In genomic region chr13:25371608-25372274, GRCh38 we compare ENCODE assay signal across 9 cellular contexts. TPM values are rescaled to one million over a fixed set of nuclear protein-coding genes. Genes with fewer than 3 reads are reported as not detected.
DNase-seq lines count a peak whose midpoint lies in the region; ATAC-seq, FAIRE-seq and TF ChIP-seq lines count a peak whose summit lies in the region.
"Had no signal": no experiment of that assay in that cellular context is flagged by ENCODE, and none has a peak within 500 bp of the region (broad histone marks: within the 10 kb centered on the region; RNA-seq: fewer than 3 reads in every experiment).

TSS of gene ATP8A2 (plus strand) at chr13:25371974. CDS start at chr13:25372213, 239 bp downstream.

- H4K5ac ChIP-seq in H9 (ENCODE audit: insufficient read length, low read depth, low read length) (no peak within 1 kb of the TSS), mesendoderm (ENCODE audit: low read length) (no peak within 1 kb of the TSS)

- H3K14ac ChIP-seq in H9 (ENCODE audit: insufficient read depth, low read length): no peak within 1 kb of the TSS

- H2BK5ac ChIP-seq in H9 (ENCODE audit: insufficient read length, low read length) (no peak within 1 kb of the TSS), mesendoderm (ENCODE audit: low read length) (no peak within 1 kb of the TSS)

- H2BK12ac ChIP-seq in H9 (ENCODE audit: insufficient read length, low read depth, low read length): no peak within 1 kb of the TSS

- RAD21 ChIA-PET in GM12878 (lab: Charles Lee; ENCODE audit: unreplicated experiment): no interaction called here

- H3T11ph ChIP-seq in H9 (ENCODE audit: low read length): no peak within 1 kb of the TSS

- H3K79me2 ChIP-seq in H9 (ENCODE audit: insufficient read depth, low read length) (no peaks in the 10 kb centered on the region), GM12878 (ENCODE audit: control insufficient read depth, insufficient read depth, low read length) (no peaks in the 10 kb centered on the region), mesendoderm (ENCODE audit: control insufficient read depth, insufficient read depth, low read length) (no peaks in the 10 kb centered on the region)

- SMC1A ChIA-PET in GM12878 (lab: Charles Lee; ENCODE audit: uncharacterized antibody, unreplicated experiment): no interaction called here

- H3K27me3 ChIP-seq in H9 (ENCODE audit: insufficient read depth, low read length) (peaks cover 6% of the 10 kb centered on the region; the same call in 1 of the 2 replicates), GM12878 (replicated peaks in 1 of 2; ENCODE audit: control insufficient read depth in 2 of 2, insufficient read depth in 2 of 2, low read length in 1 of 2) (peaks cover 8 to 10% of the 10 kb centered on the region in 2 experiments; a peak in 3 of 4 replicates), mesendoderm (ENCODE audit: insufficient read depth, low read length, poor library complexity) (peaks cover 9% of the 10 kb centered on the region)

- no peak within 1 kb of the TSS for H4K91ac ChIP-seq in H9 (ENCODE audit: insufficient read length, low read depth, low read length)

- no peak within 1 kb of the TSS for H2BK120ac ChIP-seq in H9 (ENCODE audit: low read depth, low read length, poor library complexity, severe bottlenecking)
- no peak within 1 kb of the TSS for H2BK120ac ChIP-seq in mesendoderm (ENCODE audit: low read depth, low read length)

- H3K9me3 Mint-ChIP-seq in H9: peaks cover 0 to 2% of the 10 kb centered on the region in 2 experiments; a peak in 2 of 5 replicates

- H3K36me3 ChIP-seq in GM12878 (ENCODE audit: control insufficient read depth in 2 of 2, insufficient read depth in 2 of 2, low read length in 1 of 2): no peaks in the 10 kb centered on the region
- H3K36me3 ChIP-seq in mesendoderm (ENCODE audit: control insufficient read depth, insufficient read depth, low read length): no peaks in the 10 kb centered on the region

- no peak within 1 kb of the TSS for H3K56ac ChIP-seq in H9 (ENCODE audit: insufficient read length, low read depth, low read length)
- peak within 1 kb of the TSS; percentile 78 for H3K56ac ChIP-seq in mesendoderm (ENCODE audit: low read length)

- no peak for FAIRE-seq in GM12878 (lab: Jason Lieb, UNC)

- no peak for TF ChIP-seq RAD21 in GM12878 (IDR thresholded peaks at IDR 0.05; ENCODE audit: insufficient read depth, low read depth, low read length)

- intact Hi-C loops in GM12878 (cut with micrococcal nuclease; ENCODE audit: unreplicated experiment): loop anchor here (10.0 kb wide), 1 partner anchor 137 kb away; no protein-coding TSS in a partner anchor

- peak; percentile 40 for DNase-seq in H9
- DNase-seq in GM12878 (ENCODE audit: low read depth, low spot score): no peak
- DNase-seq in mesendoderm: peak; percentile 8
- DNase-seq in GM19240 (ENCODE audit: insufficient read length, low spot score): no peak
- DNase-seq in medulla oblongata (ENCODE audit: extremely low spot score): no peak
- DNase-seq: cortex of kidney had no signal

- no CpG with 5 or more reads among the region's 64 CpGs for WGBS in H9 (ENCODE audit: extremely low coverage, insufficient read length, low lambda C conversion rate)
- WGBS in GM12878 (ENCODE audit: insufficient coverage, insufficient replicate concordance, low lambda C conversion rate, missing lambda C conversion rate): 12% methylated on average over 28 of the region's 64 CpGs
- no CpG with 5 or more reads among the region's 64 CpGs for WGBS in mesendoderm (ENCODE audit: extremely low coverage, insufficient coverage, low lambda C conversion rate)

- H2BK15ac ChIP-seq in H9 (ENCODE audit: low read depth, low read length) (no peak within 1 kb of the TSS), mesendoderm (replicated peaks; ENCODE audit: low read depth) (no peak within 1 kb of the TSS)

- H3K4me2 ChIP-seq in H9 (ENCODE audit: insufficient read depth, insufficient read length, low read length): peak within 1 kb of the TSS; percentile 63
- no peak within 1 kb of the TSS for H3K4me2 ChIP-seq in GM12878 (ENCODE audit: control insufficient read depth, insufficient read depth)
- peak within 1 kb of the TSS; percentile 60 for H3K4me2 ChIP-seq in mesendoderm (ENCODE audit: low read length)

- no peak within 1 kb of the TSS for H2BK20ac ChIP-seq in H9 (ENCODE audit: low read depth, low read length, poor library complexity, severe bottlenecking)

- no peak within 1 kb of the TSS for H3K27ac Mint-ChIP-seq in H9

- H3K4me3 ChIP-seq in GM12878: no peak within 1 kb of the TSS
- peak within 1 kb of the TSS; percentile 29 for H3K4me3 ChIP-seq in mesendoderm (ENCODE audit: low read length)

- no peak within 1 kb of the TSS for H3K18ac ChIP-seq in H9 (ENCODE audit: insufficient read length, low read depth, low read length)
- no peak within 1 kb of the TSS for H3K18ac ChIP-seq in mesendoderm (ENCODE audit: low read length)

- no TSS peak for BruUV-seq in GM12878 (replicated peaks; lab: Mats Ljungman, UMichigan)

- H3K79me1 ChIP-seq in H9 (ENCODE audit: insufficient read depth, low read depth, low read length, poor library complexity, severe bottlenecking): no peaks in the 10 kb centered on the region
- H3K79me1 ChIP-seq in mesendoderm (ENCODE audit: low read length): no peaks in the 10 kb centered on the region

- H4K8ac ChIP-seq in H9 (replicated peaks; ENCODE audit: insufficient read length, low read depth, low read length): no peak within 1 kb of the TSS
- H4K8ac ChIP-seq in mesendoderm (ENCODE audit: low read depth, low read length): no peak within 1 kb of the TSS

- ATAC-seq in GM12878 (no peak; the same call in 2 of the 3 replicates), GM21737 (IDR thresholded peaks at IDR 0.05; ENCODE audit: unreplicated experiment) (no peak), GM18502 (IDR thresholded peaks at IDR 0.05; ENCODE audit: poor library complexity, unreplicated experiment) (no peak)

- CTCF ChIA-PET in GM12878 (lab: Yijun Ruan, JAX): no interaction called here

- H3K4me3 Mint-ChIP-seq in H9: peak within 1 kb of the TSS; percentile 77 to 91

- H3K27me3 Mint-ChIP-seq in H9 (ENCODE audit: low read depth): peaks cover 63% of the 10 kb centered on the region

- no peaks in the 10 kb centered on the region; a peak in 1 of 7 replicates for H3K36me3 Mint-ChIP-seq in H9 (ENCODE audit: insufficient read depth in 1 of 3, low read depth in 3 of 3)

- no peak within 1 kb of the TSS for H3K9ac ChIP-seq in H9 (ENCODE audit: extremely low read depth, insufficient read length, low read length)
- no peak within 1 kb of the TSS for H3K9ac ChIP-seq in GM12878 (ENCODE audit: control insufficient read depth, insufficient read depth, low read length)
- peak within 1 kb of the TSS; percentile 41 for H3K9ac ChIP-seq in mesendoderm (ENCODE audit: low read length)

- TF ChIP-seq CTCF in 22Rv1 (IDR thresholded peaks at IDR 0.05): peak; percentile 7; the same call in 1 of the 2 replicates
- TF ChIP-seq CTCF in H9 (conservative IDR thresholded peaks at IDR 0.05): no peak
- no peak for TF ChIP-seq CTCF in GM12878 (IDR thresholded peaks at IDR 0.05 in 2 of 3, conservative IDR thresholded peaks at IDR 0.05 in 1 of 3; ENCODE audit: control insufficient read depth in 2 of 3, extremely low read depth in 1 of 3, insufficient read depth in 1 of 3, low read depth in 3 of 3, low read length in 3 of 3)

- H3K23ac ChIP-seq in H9 (ENCODE audit: insufficient read length, low read depth, low read length) (no peak within 1 kb of the TSS), mesendoderm (ENCODE audit: low read length) (peak within 1 kb of the TSS; percentile 24)

- peaks cover 29 to 32% of the 10 kb centered on the region in 2 experiments for H3K4me1 Mint-ChIP-seq in H9

- H3K27ac ChIP-seq in 22Rv1 (no peak within 1 kb of the TSS), H9 (ENCODE audit: insufficient read length, low read depth, low read length) (no peak within 1 kb of the TSS), GM12878 (ENCODE audit: control insufficient read depth, insufficient read depth) (no peak within 1 kb of the TSS), mesendoderm (ENCODE audit: low read depth, low read length) (no peak within 1 kb of the TSS)

- H4K20me1 ChIP-seq in H9 (ENCODE audit: control insufficient read depth, insufficient read depth, insufficient read length) (no peaks in the 10 kb centered on the region), GM12878 (ENCODE audit: control insufficient read depth, insufficient read depth) (no peaks in the 10 kb centered on the region)

- H3K4ac ChIP-seq in H9 (ENCODE audit: low read depth, low read length) (no peak within 1 kb of the TSS), mesendoderm (ENCODE audit: low read depth, low read length) (no peak within 1 kb of the TSS)

- H2AFZ ChIP-seq in H9 (ENCODE audit: low read length) (no peak within 1 kb of the TSS), GM12878 (ENCODE audit: control insufficient read depth, low read depth, low read length) (no peak within 1 kb of the TSS)

- H3K9me3 ChIP-seq in H9 (ENCODE audit: control insufficient read depth, low read depth, low read length): no peaks in the 10 kb centered on the region
- H3K9me3 ChIP-seq in GM12878 (replicated peaks; ENCODE audit: control insufficient read depth, insufficient read depth, low read length): no peaks in the 10 kb centered on the region

- no peak for TF ChIP-seq POLR2A in GM12878 (IDR thresholded peaks at IDR 0.05; ENCODE audit: low read depth, low read length)

- in situ Hi-C loops in GM12878 (cut with MboI): loop anchor here (10.0 kb wide), 1 partner anchor 287 kb away; no protein-coding TSS in a partner anchor

- no peak for TF ChIP-seq EP300 in GM12878 (IDR thresholded peaks at IDR 0.05; ENCODE audit: borderline replicate concordance in 1 of 2, control insufficient read depth in 1 of 2, low read depth in 2 of 2, low read length in 2 of 2)

- H3K23me2 ChIP-seq in H9 (ENCODE audit: insufficient read length, low read depth, low read length, poor library complexity, severe bottlenecking): peaks cover 4% of the 10 kb centered on the region

- H3K4me1 ChIP-seq in H9 (ENCODE audit: insufficient read depth, low read length): no peaks in the 10 kb centered on the region; the same call in 1 of the 2 replicates
- H3K4me1 ChIP-seq in GM12878 (ENCODE audit: control insufficient read depth, insufficient read depth, low read length): no peaks in the 10 kb centered on the region
- H3K4me1 ChIP-seq in mesendoderm (ENCODE audit: control insufficient read depth, low read depth, low read length): no peaks in the 10 kb centered on the region

- POLR2A ChIA-PET in GM12878 (lab: Charles Lee): no interaction called here

- H2AK5ac ChIP-seq in H9 (ENCODE audit: insufficient read length, low read length) (no peak within 1 kb of the TSS), mesendoderm (ENCODE audit: low read length) (no peak within 1 kb of the TSS)

RNA-seq across cellular contexts. Expression of gene ATP8A2, which starts in this region (rescaled TPM):
- total RNA-seq in H9 (2021): 16.3 and 18.2 TPM in 2 replicates
- not detected in 2 replicates for total RNA-seq in GM12878 (2013; cell fraction: nucleolus; rRNA removed)
- 0.05 TPM in 1 of 2 replicates, not detected in the other for total RNA-seq in GM12878 (2014; rRNA removed)
- not detected in 2 replicates for total RNA-seq in GM12878 (2014; rRNA removed; fragmentation: Illumina TruSeq; extraction: Trizol)
- not detected in 2 replicates for total RNA-seq in GM12878 (2021)
- polyA plus RNA-seq in GM12878 (2011; ENCODE audit: low read depth): not detected
- 0.01 and 0.04 TPM in 2 replicates for polyA plus RNA-seq in GM12878 (2011; rRNA removed)
- 0.03 TPM in 1 of 2 replicates, not detected in the other for polyA plus RNA-seq in GM12878 (2011; cell fraction: cytosol; rRNA removed)
- 0.03 and 0.04 TPM in 2 replicates for polyA plus RNA-seq in GM12878 (2011; cell fraction: nucleus; rRNA removed)
- 0.01 TPM in 1 of 2 replicates, not detected in the other for polyA plus RNA-seq in GM12878 (2012)
- polyA plus RNA-seq in GM12878 (2014; fragmentation: Illumina TruSeq; extraction: Trizol): 0.01 TPM in 1 of 2 replicates, not detected in the other
- not detected for polyA plus RNA-seq in GM12878 (2014; fragmentation: Nextera tagmentation; extraction: Ambion mirVana)
- 0.04 and 0.06 TPM in 2 replicates for polyA plus RNA-seq in GM12878 (2014; rRNA removed)
- polyA plus RNA-seq in GM12878 (2016; fragmentation: Nextera tagmentation; extraction: Ambion mirVana): not detected
- polyA minus RNA-seq in GM12878 (2011; rRNA and poly(A)+ RNA removed): 0.07 TPM in 1 of 2 replicates, not detected in the other
- polyA minus RNA-seq in GM12878 (2011; cell fraction: cytosol; rRNA and poly(A)+ RNA removed): not detected in 2 replicates
- not detected in 2 replicates for polyA minus RNA-seq in GM12878 (2011; cell fraction: nucleus; rRNA and poly(A)+ RNA removed)
- 0.83 TPM for polyA plus RNA-seq in mesendoderm (2013, experiment 1 of 2)
- polyA plus RNA-seq in mesendoderm (2013, experiment 2 of 2): 0.88 TPM

Comparison
In these comparisons a context has a peak if more than half of its experiments do, and no peak if none do; other contexts are left out.
1. RNA of gene ATP8A2 (total RNA-seq): 16.3 to 18.2 TPM in H9; 0.05 TPM in GM12878; every median in the first group is over 10 times any median in the second.
2. DNase-seq: peak in H9 (single experiment) and mesendoderm (single experiment); none in GM12878 (single experiment), GM19240 (single experiment) and medulla oblongata (single experiment).